1 cellular context compared by ENCODE assay signal in the genomic region with DNA sequence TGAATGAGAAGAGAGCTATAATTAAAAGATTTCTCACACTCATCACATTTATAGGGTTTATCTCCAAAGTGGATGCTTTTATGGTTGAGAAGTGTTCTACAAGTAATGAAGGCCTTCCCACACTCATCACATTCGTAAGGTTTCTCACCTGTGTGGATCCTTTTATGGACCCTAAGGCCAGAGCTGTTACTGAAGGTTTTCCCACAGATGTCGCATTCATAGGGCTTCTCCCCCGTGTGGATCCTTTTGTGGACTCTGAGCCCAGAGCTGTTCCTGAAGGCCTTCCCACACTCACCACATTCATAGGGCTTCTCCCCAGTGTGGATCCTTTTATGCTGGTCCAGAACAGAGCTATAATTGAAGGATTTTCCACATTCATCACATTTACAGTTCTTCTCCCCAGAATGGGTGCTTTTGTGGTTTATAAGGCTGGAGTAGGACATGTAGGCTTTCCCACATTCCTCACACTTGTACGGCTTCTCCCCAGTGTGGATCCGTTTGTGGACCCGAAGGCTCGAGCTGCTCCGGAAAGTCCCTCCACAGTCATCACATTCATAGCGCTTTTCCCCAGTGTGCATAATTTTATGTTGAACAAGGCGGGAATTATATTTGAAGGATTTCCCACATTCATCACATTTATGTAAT.
TF ChIP-seq lines count a peak whose summit lies in the region.

No MANE protein-coding gene starts in this region.

TF ChIP-seq in GM23338, 12 proteins besides CTCF, POLR2A, EP300 and RAD21 (continued from another document):
- TF ChIP-seq REST (IDR thresholded peaks at IDR 0.05; ENCODE audit: unreplicated experiment) (no peak), NANOG (IDR thresholded peaks at IDR 0.05; ENCODE audit: borderline replicate concordance) (no peak), JUNB (IDR thresholded peaks at IDR 0.05; ENCODE audit: unreplicated experiment) (no peak), EZH2phosphoT487 (IDR thresholded peaks at IDR 0.05; ENCODE audit: unreplicated experiment) (no peak), ZNF114 (CRISPR knock-in tag; IDR thresholded peaks at IDR 0.05) (no peak)
